Comparison of ENCODE assay signal across 20 cellular contexts in the genomic region with DNA sequence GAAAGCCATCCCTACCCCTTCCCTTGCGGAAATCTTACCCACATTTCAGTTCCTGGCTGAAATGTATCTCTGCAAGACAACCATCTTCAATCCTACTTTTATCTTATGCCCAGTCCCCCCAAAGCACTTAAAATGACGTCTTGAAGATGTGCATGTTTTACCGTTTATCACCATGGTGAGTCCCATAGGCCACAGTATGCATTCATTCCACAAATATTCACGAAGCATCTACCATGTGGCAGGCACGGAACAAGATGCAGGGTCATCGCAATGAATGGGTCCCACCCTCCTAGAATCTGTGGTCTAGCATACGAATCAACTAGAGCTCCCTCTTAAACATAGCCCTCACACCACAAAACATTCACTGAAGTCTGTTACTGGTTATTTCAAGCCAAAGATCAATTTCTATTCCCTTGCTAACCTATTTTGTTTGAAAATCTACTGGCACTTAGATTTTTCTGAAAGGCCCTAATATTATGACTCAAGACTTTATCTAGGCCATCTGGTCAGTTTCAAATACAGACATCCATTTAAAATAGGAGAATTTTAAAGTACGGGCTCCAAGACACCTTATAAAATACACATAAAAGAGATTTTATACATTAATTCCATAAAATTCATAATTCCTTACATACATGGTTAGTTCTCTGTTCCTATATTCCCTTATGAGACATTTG.
"Had no signal": no experiment of that assay in that cellular context is flagged by ENCODE, and none has a peak within 500 bp of the region (broad histone marks: within the 10 kb centered on the region; RNA-seq: fewer than 3 reads in every experiment).

No MANE protein-coding gene starts in this region.

- H3K4me1 Mint-ChIP-seq: memory B cell had no signal

- H3K4me3 Mint-ChIP-seq: activated CD8-positive, alpha-beta T cell treated with anti-CD3 and anti-CD28 coated beads, Interleukin-2, amount 10 ng/mL, durations not matched to agents 7 days and 5 days; activated T-helper 1 cell treated with anti-CD3 and anti-CD28 coated beads, Interleukin-12 subunit alpha, Interleukin-12 subunit beta, Interleukin-2, Interleukin-4 antibody, amounts not matched to agents 30 ng/mL and 10 ng/mL and 1 ng/mL, durations not matched to agents 14 hours and 24 hours and 36 hours; endodermal cell; memory B cell had no signal

- H3K36me3 Mint-ChIP-seq: activated naive CD4-positive, alpha-beta T cell treated with anti-CD3 and anti-CD28 coated beads, Interleukin-2, amount 50 U/mL, for 72 hours; memory B cell had no signal

- H3K27me3 ChIP-seq: adrenal gland, sigmoid colon had no signal

- H3K27ac ChIP-seq: adrenal gland, coronary artery, heart right ventricle, sigmoid colon had no signal

- H3K9me3 Mint-ChIP-seq: activated naive CD4-positive, alpha-beta T cell treated with anti-CD3 and anti-CD28 coated beads, Interleukin-2, amount 50 U/mL, for 72 hours; activated T-helper 1 cell treated with anti-CD3 and anti-CD28 coated beads, Interleukin-12 subunit alpha, Interleukin-12 subunit beta, Interleukin-2, Interleukin-4 antibody, amounts not matched to agents 30 ng/mL and 10 ng/mL and 1 ng/mL, durations not matched to agents 14 hours and 24 hours and 36 hours; endodermal cell; memory B cell had no signal

- H3K36me3 ChIP-seq: adrenal gland, heart right ventricle, sigmoid colon had no signal

- H3K27ac Mint-ChIP-seq: activated CD8-positive, alpha-beta T cell treated with anti-CD3 and anti-CD28 coated beads, Interleukin-2, amount 10 ng/mL, durations not matched to agents 7 days and 5 days; activated naive CD4-positive, alpha-beta T cell treated with anti-CD3 and anti-CD28 coated beads, Interleukin-2, amount 50 U/mL, for 72 hours; activated T-helper 1 cell treated with anti-CD3 and anti-CD28 coated beads, Interleukin-12 subunit alpha, Interleukin-12 subunit beta, Interleukin-2, Interleukin-4 antibody, amounts not matched to agents 30 ng/mL and 10 ng/mL and 1 ng/mL, durations not matched to agents 14 hours and 24 hours and 36 hours; endodermal cell; memory B cell had no signal

- ATAC-seq: activated CD8-positive, alpha-beta T cell treated with anti-CD3 and anti-CD28 coated beads, Interleukin-2, amount 10 ng/mL, durations not matched to agents 7 days and 5 days; activated naive CD4-positive, alpha-beta T cell treated with anti-CD3 and anti-CD28 coated beads, Interleukin-2, amount 50 U/mL, for 72 hours; heart right ventricle had no signal

- H3K4me3 ChIP-seq: adrenal gland, coronary artery, heart right ventricle, mucosa of descending colon, sigmoid colon had no signal

- DNase-seq: activated CD4-positive, alpha-beta T cell treated with anti-CD3 and anti-CD28 coated beads for 1 hour; activated CD4-positive, alpha-beta T cell treated with anti-CD3 and anti-CD28 coated beads, Interleukin-2, amount 50 U/mL, for 1 hour; activated CD8-positive, alpha-beta T cell treated with anti-CD3 and anti-CD28 coated beads, Interleukin-2, amount 10 ng/mL, durations not matched to agents 7 days and 5 days; activated gamma-delta T cell treated with Interleukin-2 at 50 U/mL for 16 hours; adrenal gland; cerebellar nuclear complex; endodermal cell; foreskin fibroblast; heart right ventricle; left colon; mucosa of descending colon; posterior cingulate gyrus; retina; sigmoid colon; stimulated activated CD4-positive, alpha-beta T cell treated with anti-CD3 and anti-CD28 coated beads, Interleukin-2, amount 100 ng/mL, for 48 hours; stimulated activated naive CD4-positive, alpha-beta T cell had no signal

- H3K9me3 ChIP-seq: adrenal gland, heart right ventricle, mucosa of descending colon, sigmoid colon had no signal
